23 cellular contexts compared by ENCODE assay signal in genomic region chr6:15709665-15710269, GRCh38.
"Had no signal": no experiment of that assay in that cellular context is flagged by ENCODE, and none has a peak within 500 bp of the region (broad histone marks: within the 10 kb centered on the region; RNA-seq: fewer than 3 reads in every experiment).

No MANE protein-coding gene starts in this region.

- DNase-seq: activated CD4-positive, alpha-beta T cell treated with anti-CD3 and anti-CD28 coated beads for 48 hours; activated CD4-positive, alpha-beta T cell treated with anti-CD3 and anti-CD28 coated beads, Interleukin-2, amount 50 U/mL, for 48 hours; activated CD4-positive, CD25-positive, alpha-beta regulatory T cell treated with anti-CD3 and anti-CD28 coated beads, Interleukin-2, amount 50 U/mL, for 72 hours; activated CD8-positive, alpha-beta memory T cell treated with anti-CD3 and anti-CD28 coated beads, Interleukin-2, amount 10 ng/mL, durations not matched to agents 7 days and 5 days; activated effector memory CD4-positive, alpha-beta T cell treated with Interleukin-2 at 50 U/mL for 16 hours; activated naive CD4-positive, alpha-beta T cell; activated T-cell treated with anti-CD3 and anti-CD28 coated beads, Interleukin-2, amount 50 U/mL, for 24 hours; aorta; caudate nucleus; colonic mucosa; MG63; NCI-H1092; NCI-H1417 treated with DMSO at 0.1 percent for 48 hours; NCI-H1694; NCI-H2029; NCI-H2107; NCI-H2171 treated with DMSO at 0.1 percent for 48 hours; NCI-H226; NCI-H526; NCI-H774; PC-3; SHP77 treated with DMSO at 0.1 percent for 48 hours; T-cell had no signal
